Comparison of ENCODE assay signal across 9 cellular contexts in the genomic region with DNA sequence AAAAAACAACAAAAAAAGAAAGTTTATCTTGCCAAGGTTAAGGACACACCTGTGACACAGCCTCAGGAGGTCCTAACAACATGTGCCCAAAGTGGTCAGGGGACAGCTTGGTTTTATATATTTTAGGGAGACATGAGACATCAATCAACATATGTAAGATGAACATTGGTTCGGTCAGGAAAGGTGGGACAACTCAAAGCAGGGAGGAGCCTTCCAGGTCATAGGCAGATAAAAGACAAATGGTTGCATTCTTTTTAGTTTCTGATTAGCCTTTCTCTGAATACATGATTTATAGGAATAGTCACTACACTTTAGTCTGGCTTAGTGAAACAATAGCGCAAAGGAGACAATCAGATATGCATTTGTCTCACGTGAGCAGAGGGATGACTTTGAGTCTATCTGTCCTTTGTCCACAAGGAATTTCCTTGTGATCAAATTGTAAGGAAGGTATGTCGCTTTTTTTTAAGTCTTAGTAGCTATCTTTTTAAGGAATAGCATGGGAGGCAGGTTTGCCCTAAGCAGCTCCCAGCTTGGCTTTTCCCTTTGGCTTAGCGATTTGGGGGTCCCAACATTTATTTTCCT. TPM values are rescaled to one million over a fixed set of nuclear protein-coding genes. Genes with fewer than 3 reads are reported as not detected.
"Had no signal": no experiment of that assay in that cellular context is flagged by ENCODE, and none has a peak within 500 bp of the region (broad histone marks: within the 10 kb centered on the region; RNA-seq: fewer than 3 reads in every experiment).

No MANE protein-coding gene starts in this region.

- FAIRE-seq: G401.6, GM12878, GM12891, GM12892, GM18507, GM19239 had no signal

- H3K4me3 ChIP-seq: GM12878 had no signal

- DNase-seq: GDM1, GF-D8 had no signal

- ATAC-seq: GM12878 had no signal

RNA-seq across cellular contexts. Expression of a gene that starts 23.3 kb away (rescaled TPM):
- total RNA-seq: G401, GM12878 had no signal
